ENCODE assay signal across 8 cellular contexts in genomic region chr10:98134431-98135221, GRCh38.
DNase-seq lines count a peak whose midpoint lies in the region; ATAC-seq and TF ChIP-seq lines count a peak whose summit lies in the region.

R3HCC1L (plus strand) TSS chr10:98134657; CDS start chr10:98208115, 73,458 bp downstream.

- H3K27ac ChIP-seq in VCaP (peak within 1 kb of the TSS; percentile 86), iPS-20b (ENCODE audit: low read length) (peak within 1 kb of the TSS; percentile 48), skin epidermis (peak within 1 kb of the TSS; percentile 73 to 99 (median 97))

- DNase-seq in ACHN (peak; percentile 94), NCI-H2171 treated with DMSO at 0.1 percent for 48 hours (lab: John Stamatoyannopoulos, UW) (peak; percentile 80), T47D (ENCODE audit: low read depth in 1 of 2, low spot score in 1 of 2) (peak; percentile 80 to 95)

- no peak for TF ChIP-seq CTCF in VCaP (conservative IDR thresholded peaks at IDR 0.05)

- H3K4me1 ChIP-seq in iPS-20b (ENCODE audit: insufficient read depth, low read length), result peaks cover 7% of the 10 kb centered on the region; the same call in 1 of the 2 replicates

- peak within 1 kb of the TSS; percentile 94 for H3K4me3 ChIP-seq in iPS-20b (ENCODE audit: low read length)
- peak within 1 kb of the TSS; percentile 58 to 98 (median 85) for H3K4me3 ChIP-seq in skin epidermis

- H3K9ac ChIP-seq in iPS-20b (ENCODE audit: low read depth, low read length), result peak within 1 kb of the TSS; percentile 89

- peak; percentile 95 for ATAC-seq in GM18867 (IDR thresholded peaks at IDR 0.05; ENCODE audit: unreplicated experiment)
- peak; percentile 89 for ATAC-seq in HG03097 (IDR thresholded peaks at IDR 0.05; ENCODE audit: low FRiP score, unreplicated experiment)

- peaks cover 5% of the 10 kb centered on the region; the same call in 1 of the 2 replicates for H3K9me3 ChIP-seq in iPS-20b (ENCODE audit: insufficient read depth, low read depth, low read length)

- no peaks in the 10 kb centered on the region for H3K36me3 ChIP-seq in iPS-20b (ENCODE audit: insufficient read depth, low read depth, low read length)

- H3K27me3 ChIP-seq in iPS-20b (ENCODE audit: insufficient read depth, low read length), result no peaks in the 10 kb centered on the region

- in situ Hi-C loops in ACHN (cut with HindIII; ENCODE audit: low pct_ligation_motif_present, low pct_unique_long_range_greater_than_20kb, low sequenced_read_pairs), result no loop called here
- in situ Hi-C loops in T47D (cut with HindIII; ENCODE audit: low pct_unique_long_range_greater_than_20kb, low sequenced_read_pairs), result no loop called here

Comparison
In these comparisons a context has a peak if more than half of its experiments do, and no peak if none do; other contexts are left out.
1. Peak in every context shown above with its lines: DNase-seq, ATAC-seq, H3K4me3 ChIP-seq and H3K27ac ChIP-seq.